In the genomic region with DNA sequence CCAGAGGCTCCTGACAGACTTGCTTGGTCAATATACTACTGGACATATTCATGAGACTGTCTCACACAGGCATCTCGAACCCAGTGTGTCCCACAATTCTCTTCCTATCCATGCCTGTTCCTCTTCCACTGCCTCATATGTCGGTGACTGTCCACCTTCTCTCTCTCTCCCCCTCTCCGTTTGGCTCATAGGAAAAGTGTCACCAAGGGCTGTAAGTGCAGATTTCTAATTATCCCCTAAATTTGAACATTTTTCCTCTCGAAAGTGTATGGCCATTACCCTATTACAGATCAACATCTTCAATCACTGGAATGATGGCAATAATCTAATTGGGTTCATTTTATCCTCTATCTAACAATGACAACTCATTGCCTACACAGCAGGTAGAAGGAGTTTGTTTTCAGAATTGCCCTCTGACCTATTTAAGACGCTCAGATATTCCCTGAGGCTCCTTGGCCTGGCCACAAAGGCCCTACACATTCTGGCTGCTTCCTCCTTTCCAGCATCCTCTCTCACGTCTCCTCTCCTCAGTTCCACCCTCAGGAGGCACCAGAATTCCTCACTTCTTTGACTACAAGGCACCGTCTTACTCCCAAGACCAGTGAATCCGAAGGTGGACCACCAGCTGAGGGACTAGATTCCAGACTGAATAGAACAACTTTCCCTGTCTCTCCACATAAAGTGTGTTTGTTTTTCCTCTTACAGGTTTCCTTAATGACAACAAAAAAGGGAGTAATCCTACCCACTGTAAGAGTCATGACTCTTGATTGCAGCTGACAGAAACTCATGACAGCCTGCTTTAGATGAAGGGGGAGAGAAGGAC, we compare ENCODE assay signal across 1 cellular context.
A peak's percentile ranks its signal among the peaks of the same experiment; 100 is the strongest.
TF ChIP-seq lines count a peak whose summit lies in the region.

No MANE protein-coding gene starts in this region.

TF ChIP-seq in H1, 55 proteins besides CTCF, POLR2A, EP300 and RAD21:
- peak; percentile 28; the same call in 1 of the 2 replicates for TF ChIP-seq TEAD4 (IDR thresholded peaks at IDR 0.05; ENCODE audit: low read depth, low read length)
- TF ChIP-seq POLR2AphosphoS5 (IDR thresholded peaks at IDR 0.05; ENCODE audit: low read depth, low read length), result no peak
- TF ChIP-seq TAF1 (IDR thresholded peaks at IDR 0.05; ENCODE audit: low read depth, low read length), result no peak
- 0 out of 4 replicates have a peak, but pooled peaks of 1 of the 2 experiments have one; percentile 21 for TF ChIP-seq SIN3A (conservative IDR thresholded peaks at IDR 0.05 in 1 of 2, IDR thresholded peaks at IDR 0.05 in 1 of 2; ENCODE audit: low read depth in 1 of 2, low read length in 2 of 2)
- TF ChIP-seq SAP30 (IDR thresholded peaks at IDR 0.05; ENCODE audit: insufficient read depth, insufficient replicate concordance, low read length), result peak; percentile 10
- no peak for TF ChIP-seq SRF (IDR thresholded peaks at IDR 0.05; ENCODE audit: low read depth, low read length)
- TF ChIP-seq JUND (IDR thresholded peaks at IDR 0.05; ENCODE audit: low read length), result no peak
